In genomic region chr16:27929818-27930217, GRCh38 we compare ENCODE assay signal across 27 cellular contexts.
"Had no signal": no experiment of that assay in that cellular context is flagged by ENCODE, and none has a peak within 500 bp of the region (broad histone marks: within the 10 kb centered on the region; RNA-seq: fewer than 3 reads in every experiment).

No MANE protein-coding gene starts in this region.

- H3K27ac ChIP-seq: ascending aorta, ovary, prostate gland, skin epidermis, thoracic aorta, upper lobe of left lung had no signal

- ATAC-seq: left cardiac atrium; left ventricle myocardium superior; sciatic nerve; stimulated activated effector memory CD8-positive, alpha-beta T cell treated with anti-CD3 and anti-CD28 coated beads, Interleukin-12 subunit alpha, Interleukin-12 subunit beta, amount 100 ng/mL, for 72 hours had no signal

- H3K4me3 ChIP-seq: ascending aorta, ovary, prostate gland, skin epidermis, thoracic aorta, upper lobe of left lung had no signal

- DNase-seq: activated CD4-positive, alpha-beta memory T cell treated with anti-CD3 and anti-CD28 coated beads, Interleukin-2, amount 10 ng/mL, durations not matched to agents 7 days and 5 days; activated CD4-positive, alpha-beta T cell treated with anti-CD3 and anti-CD28 coated beads for 1 hour; activated CD4-positive, alpha-beta T cell treated with anti-CD3 and anti-CD28 coated beads, Interleukin-2, amount 10 ng/mL, durations not matched to agents 7 days and 5 days; activated CD8-positive, alpha-beta memory T cell treated with anti-CD3 and anti-CD28 coated beads, Interleukin-2, amount 50 U/mL, for 48 hours; activated gamma-delta T cell; activated naive CD4-positive, alpha-beta T cell treated with anti-CD3 and anti-CD28 coated beads, Interleukin-2, amount 10 ng/mL, durations not matched to agents 7 days and 5 days; activated naive CD8-positive, alpha-beta T cell treated with anti-CD3 and anti-CD28 coated beads, Interleukin-2, amount 10 ng/mL, durations not matched to agents 7 days and 5 days; activated T-cell treated with anti-CD3 and anti-CD28 coated beads, Interleukin-2, amount 50 U/mL, for 24 hours; central memory CD4-positive, alpha-beta T cell; foreskin fibroblast; head of caudate nucleus; hippocampal formation; left cardiac atrium; left ventricle myocardium superior; naive B cell; nephron progenitor cell; ovary; retina; stimulated activated CD4-positive, alpha-beta T cell treated with anti-CD3 and anti-CD28 coated beads, Interleukin-4, amount 100 ng/mL, for 24 hours; T-helper 9 cell; upper lobe of left lung had no signal

- H3K4me1 ChIP-seq: ascending aorta, prostate gland, upper lobe of left lung had no signal

- H3K27me3 ChIP-seq: ascending aorta, ovary, upper lobe of left lung had no signal

- H3K36me3 ChIP-seq: ascending aorta, ovary, prostate gland, thoracic aorta, upper lobe of left lung had no signal

- H3K9me3 ChIP-seq: ascending aorta, ovary, prostate gland, thoracic aorta had no signal
